In genomic region chr17:16491703-16492612, GRCh38 we compare ENCODE assay signal across 8 cellular contexts. TPM values are rescaled to one million over a fixed set of nuclear protein-coding genes. Genes with fewer than 3 reads are reported as not detected.
DNase-seq lines count a peak whose midpoint lies in the region; ATAC-seq, FAIRE-seq and TF ChIP-seq lines count a peak whose summit lies in the region.

A gene with protein sequence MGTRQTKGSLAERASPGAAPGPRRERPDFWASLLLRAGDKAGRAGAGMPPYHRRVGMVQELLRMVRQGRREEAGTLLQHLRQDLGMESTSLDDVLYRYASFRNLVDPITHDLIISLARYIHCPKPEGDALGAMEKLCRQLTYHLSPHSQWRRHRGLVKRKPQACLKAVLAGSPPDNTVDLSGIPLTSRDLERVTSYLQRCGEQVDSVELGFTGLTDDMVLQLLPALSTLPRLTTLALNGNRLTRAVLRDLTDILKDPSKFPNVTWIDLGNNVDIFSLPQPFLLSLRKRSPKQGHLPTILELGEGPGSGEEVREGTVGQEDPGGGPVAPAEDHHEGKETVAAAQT (minus strand): TSS chr17:16492193. CDS start chr17:16491990, 203 bp downstream.

- peak within 1 kb of the TSS; percentile 45 for H3K4me3 ChIP-seq in Jurkat, Clone E6-1 (ENCODE audit: low read length)
- H3K4me3 ChIP-seq in colonic mucosa (peak within 1 kb of the TSS; percentile 79), liver (ENCODE audit: low read depth in 1 of 3, low read length in 3 of 3) (peak within 1 kb of the TSS in 2 of 3 donors; percentile 39 to 68)

- TF ChIP-seq CTCF in colonic mucosa (IDR thresholded peaks at IDR 0.05) (no peak), liver (IDR thresholded peaks at IDR 0.05; ENCODE audit: low read depth, low read length, missing input control) (no peak)

- no peak for FAIRE-seq in GM12891 (lab: Jason Lieb, UNC)

- TF ChIP-seq RAD21 in liver (IDR thresholded peaks at IDR 0.05): no peak

- no peak for TF ChIP-seq POLR2A in GM12891 (IDR thresholded peaks at IDR 0.05; ENCODE audit: low read depth, low read length)

- peak within 1 kb of the TSS; percentile 71 for H3K27ac ChIP-seq in colonic mucosa
- no peak within 1 kb of the TSS for H3K27ac ChIP-seq in liver (ENCODE audit: low read depth in 1 of 2, low read length in 2 of 2)

- intact Hi-C loops in colonic mucosa (cut with DNase I): no loop called here

- H3K36me3 ChIP-seq in colonic mucosa: no peaks in the 10 kb centered on the region
- no peaks in the 10 kb centered on the region for H3K36me3 ChIP-seq in liver (ENCODE audit: control insufficient read depth in 4 of 4, insufficient read depth in 3 of 4, low read depth in 1 of 4, low read length in 3 of 4)

- no peaks in the 10 kb centered on the region for H3K27me3 ChIP-seq in colonic mucosa
- no peaks in the 10 kb centered on the region for H3K27me3 ChIP-seq in liver (ENCODE audit: control insufficient read depth in 4 of 4, insufficient read depth in 4 of 4, low read length in 3 of 4)

- H3K4me1 ChIP-seq in colonic mucosa (peaks cover 3% of the 10 kb centered on the region), liver (ENCODE audit: control insufficient read depth in 4 of 4, insufficient read depth in 4 of 4, low read length in 3 of 4) (peaks cover 5 to 15% (median 8%) of the 10 kb centered on the region in 4 donors)

- DNase-seq in GM12891 (ENCODE audit: insufficient read length, low spot score): peak; percentile 83
- DNase-seq in Jurkat, Clone E6-1 (ENCODE audit: low read depth, low spot score): peak; percentile 24
- DNase-seq in colonic mucosa: peak; percentile 57
- peak; percentile 48 to 61 for DNase-seq in stimulated activated CD4-positive, alpha-beta T cell treated with anti-CD3 and anti-CD28 coated beads, Interleukin-4, amount 100 ng/mL, for 4 hours

- H3K9ac ChIP-seq in colonic mucosa (ENCODE audit: low read depth in 2 of 2, low read length in 2 of 2) (peak within 1 kb of the TSS; percentile 85 to 86), liver (ENCODE audit: low read depth in 1 of 2, low read length in 2 of 2) (no peak within 1 kb of the TSS)

- H3K9me3 ChIP-seq in colonic mucosa: no peaks in the 10 kb centered on the region
- no peaks in the 10 kb centered on the region for H3K9me3 ChIP-seq in liver (ENCODE audit: control insufficient read depth in 4 of 4, low read length in 3 of 4)

- 3% methylated on average over 134 of the region's 134 CpGs for WGBS in liver

- peak; percentile 83 to 85 for ATAC-seq in activated CD4-positive, CD25-positive, alpha-beta regulatory T cell treated with anti-CD3 and anti-CD28 coated beads, Interleukin-2, amount 50 U/mL, for 24 hours
- ATAC-seq in GM19328 (IDR thresholded peaks at IDR 0.05; ENCODE audit: unreplicated experiment): no peak
- no peak for ATAC-seq in HG02571 (IDR thresholded peaks at IDR 0.05; ENCODE audit: unreplicated experiment)

TF ChIP-seq in GM12891, 5 proteins besides CTCF, POLR2A, EP300 and RAD21:
- TF ChIP-seq TAF1 (IDR thresholded peaks at IDR 0.05; ENCODE audit: low read depth, low read length): no peak
- TF ChIP-seq POLR2AphosphoS5 (IDR thresholded peaks at IDR 0.05; ENCODE audit: low read depth, low read length): no peak
- TF ChIP-seq POU2F2 (IDR thresholded peaks at IDR 0.05; ENCODE audit: low read depth, low read length): no peak

TF ChIP-seq in liver, 16 proteins besides CTCF, POLR2A, EP300 and RAD21:
- TF ChIP-seq JUND (IDR thresholded peaks at IDR 0.05) (no peak), FOXA1 (IDR thresholded peaks at IDR 0.05) (no peak), HNF4A (conservative IDR thresholded peaks at IDR 0.05) (no peak), HNF4G (IDR thresholded peaks at IDR 0.05) (no peak), MAX (IDR thresholded peaks at IDR 0.05) (no peak), YY1 (IDR thresholded peaks at IDR 0.05) (no peak), NR2F2 (IDR thresholded peaks at IDR 0.05) (no peak), GABPA (IDR thresholded peaks at IDR 0.05 in 1 of 2, conservative IDR thresholded peaks at IDR 0.05 in 1 of 2) (no peak), RXRA (IDR thresholded peaks at IDR 0.05) (no peak)
- TF ChIP-seq, protein P1, sequence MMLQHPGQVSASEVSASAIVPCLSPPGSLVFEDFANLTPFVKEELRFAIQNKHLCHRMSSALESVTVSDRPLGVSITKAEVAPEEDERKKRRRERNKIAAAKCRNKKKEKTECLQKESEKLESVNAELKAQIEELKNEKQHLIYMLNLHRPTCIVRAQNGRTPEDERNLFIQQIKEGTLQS (IDR thresholded peaks at IDR 0.05): no peak
- TF ChIP-seq, protein P2, sequence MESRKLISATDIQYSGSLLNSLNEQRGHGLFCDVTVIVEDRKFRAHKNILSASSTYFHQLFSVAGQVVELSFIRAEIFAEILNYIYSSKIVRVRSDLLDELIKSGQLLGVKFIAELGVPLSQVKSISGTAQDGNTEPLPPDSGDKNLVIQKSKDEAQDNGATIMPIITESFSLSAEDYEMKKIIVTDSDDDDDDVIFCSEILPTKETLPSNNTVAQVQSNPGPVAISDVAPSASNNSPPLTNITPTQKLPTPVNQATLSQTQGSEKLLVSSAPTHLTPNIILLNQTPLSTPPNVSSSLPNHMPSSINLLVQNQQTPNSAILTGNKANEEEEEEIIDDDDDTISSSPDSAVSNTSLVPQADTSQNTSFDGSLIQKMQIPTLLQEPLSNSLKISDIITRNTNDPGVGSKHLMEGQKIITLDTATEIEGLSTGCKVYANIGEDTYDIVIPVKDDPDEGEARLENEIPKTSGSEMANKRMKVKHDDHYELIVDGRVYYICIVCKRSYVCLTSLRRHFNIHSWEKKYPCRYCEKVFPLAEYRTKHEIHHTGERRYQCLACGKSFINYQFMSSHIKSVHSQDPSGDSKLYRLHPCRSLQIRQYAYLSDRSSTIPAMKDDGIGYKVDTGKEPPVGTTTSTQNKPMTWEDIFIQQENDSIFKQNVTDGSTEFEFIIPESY (IDR thresholded peaks at IDR 0.05): no peak
- TF ChIP-seq, protein P3, sequence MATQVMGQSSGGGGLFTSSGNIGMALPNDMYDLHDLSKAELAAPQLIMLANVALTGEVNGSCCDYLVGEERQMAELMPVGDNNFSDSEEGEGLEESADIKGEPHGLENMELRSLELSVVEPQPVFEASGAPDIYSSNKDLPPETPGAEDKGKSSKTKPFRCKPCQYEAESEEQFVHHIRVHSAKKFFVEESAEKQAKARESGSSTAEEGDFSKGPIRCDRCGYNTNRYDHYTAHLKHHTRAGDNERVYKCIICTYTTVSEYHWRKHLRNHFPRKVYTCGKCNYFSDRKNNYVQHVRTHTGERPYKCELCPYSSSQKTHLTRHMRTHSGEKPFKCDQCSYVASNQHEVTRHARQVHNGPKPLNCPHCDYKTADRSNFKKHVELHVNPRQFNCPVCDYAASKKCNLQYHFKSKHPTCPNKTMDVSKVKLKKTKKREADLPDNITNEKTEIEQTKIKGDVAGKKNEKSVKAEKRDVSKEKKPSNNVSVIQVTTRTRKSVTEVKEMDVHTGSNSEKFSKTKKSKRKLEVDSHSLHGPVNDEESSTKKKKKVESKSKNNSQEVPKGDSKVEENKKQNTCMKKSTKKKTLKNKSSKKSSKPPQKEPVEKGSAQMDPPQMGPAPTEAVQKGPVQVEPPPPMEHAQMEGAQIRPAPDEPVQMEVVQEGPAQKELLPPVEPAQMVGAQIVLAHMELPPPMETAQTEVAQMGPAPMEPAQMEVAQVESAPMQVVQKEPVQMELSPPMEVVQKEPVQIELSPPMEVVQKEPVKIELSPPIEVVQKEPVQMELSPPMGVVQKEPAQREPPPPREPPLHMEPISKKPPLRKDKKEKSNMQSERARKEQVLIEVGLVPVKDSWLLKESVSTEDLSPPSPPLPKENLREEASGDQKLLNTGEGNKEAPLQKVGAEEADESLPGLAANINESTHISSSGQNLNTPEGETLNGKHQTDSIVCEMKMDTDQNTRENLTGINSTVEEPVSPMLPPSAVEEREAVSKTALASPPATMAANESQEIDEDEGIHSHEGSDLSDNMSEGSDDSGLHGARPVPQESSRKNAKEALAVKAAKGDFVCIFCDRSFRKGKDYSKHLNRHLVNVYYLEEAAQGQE (IDR thresholded peaks at IDR 0.05): no peak

RNA-seq across cellular contexts. Expression of the gene that starts here (rescaled TPM):
- 0.23 TPM for polyA plus RNA-seq in GM12891 (2012; ENCODE audit: low read depth, missing spikeins)
- 8.6 TPM for polyA plus RNA-seq in Jurkat, Clone E6-1 (2012; ENCODE audit: insufficient read depth, insufficient read length)
- total RNA-seq in colonic mucosa (10 to 100 TPM; 43.2 to 49.4 TPM), liver (10 to 100 TPM in 1 of 2 donors, under 1 TPM in 1; 0.33 to 22.6 TPM)
- polyA plus RNA-seq in liver: under 1 TPM; 0.08 to 0.42 TPM

Comparison
In these comparisons a context has a peak if more than half of its experiments do, and no peak if none do; other contexts are left out.
1. DNase-seq: peak in every context shown above with its lines; median percentile 83 in GM12891; 57 in colonic mucosa; 54 in stimulated activated CD4-positive, alpha-beta T cell treated with anti-CD3 and anti-CD28 coated beads, Interleukin-4, amount 100 ng/mL, for 4 hours; 24 in Jurkat, Clone E6-1.
2. ATAC-seq: peak in activated CD4-positive, CD25-positive, alpha-beta regulatory T cell treated with anti-CD3 and anti-CD28 coated beads, Interleukin-2, amount 50 U/mL, for 24 hours (2 of 2); none in GM19328 (single experiment) and HG02571 (single experiment).
3. H3K9ac ChIP-seq: peak in colonic mucosa (2 of 2); none in liver (0 of 2).
4. Peak in every context shown above with its lines, with median percentiles within 50 percentile points of each other: H3K4me3 ChIP-seq.